Comparison of ENCODE assay signal across 8 cellular contexts in the genomic region with DNA sequence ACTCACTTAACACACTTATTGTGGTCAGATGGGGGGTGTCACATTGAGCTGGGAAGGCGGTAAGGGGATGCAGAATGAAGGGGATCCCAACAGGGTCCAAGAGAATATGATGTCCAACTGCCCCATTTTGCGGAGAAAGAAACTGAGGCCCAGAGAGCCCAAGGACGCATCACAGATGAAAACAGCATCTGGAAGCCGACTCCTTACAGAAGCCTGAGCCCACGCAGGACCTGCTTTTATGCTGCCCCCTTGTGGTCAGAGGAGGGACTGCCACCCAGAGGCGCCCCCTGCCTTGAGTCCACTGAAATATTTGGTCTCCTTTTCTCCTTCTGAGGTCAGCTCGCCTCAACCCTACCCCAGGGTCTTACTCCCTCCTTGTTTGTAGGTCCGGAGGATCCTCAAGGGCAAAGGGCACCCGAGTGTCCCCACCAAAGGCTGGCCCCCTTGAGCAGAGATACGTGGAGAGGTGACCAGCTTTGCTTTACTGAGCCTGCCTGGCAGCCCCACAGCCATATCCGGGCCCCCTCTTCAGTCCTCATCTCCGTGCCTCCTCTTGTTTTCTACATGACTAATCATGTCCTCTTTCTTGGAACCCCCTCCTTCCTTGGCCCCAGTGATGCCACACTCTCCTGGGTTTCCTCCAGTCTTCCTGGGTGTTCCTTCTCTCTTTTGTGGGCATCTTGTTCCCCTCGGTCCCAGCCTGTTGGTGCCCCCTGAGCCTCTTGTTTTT. TPM values are rescaled to one million over a fixed set of nuclear protein-coding genes. Genes with fewer than 3 reads are reported as not detected.
A peak's percentile ranks its signal among the peaks of the same experiment; 100 is the strongest.
DNase-seq lines count a peak whose midpoint lies in the region; ATAC-seq and TF ChIP-seq lines count a peak whose summit lies in the region.

No MANE protein-coding gene starts in this region.

- H3K36me3 Mint-ChIP-seq in central memory CD8-positive, alpha-beta T cell (ENCODE audit: insufficient read depth) = peaks cover 5% of the 10 kb centered on the region

- H3K4me1 Mint-ChIP-seq in central memory CD8-positive, alpha-beta T cell = peaks cover 13% of the 10 kb centered on the region

- H3K9me3 ChIP-seq in left lung = no peaks in the 10 kb centered on the region

- DNase-seq in AG10803 (ENCODE audit: low read depth) = peak; percentile 65
- DNase-seq in NCI-H1694 treated with DMSO at 0.1 percent for 48 hours (lab: John Stamatoyannopoulos, UW) = peak; percentile 46
- peak; percentile 56 for DNase-seq in activated CD4-positive, CD25-positive, alpha-beta regulatory T cell treated with anti-CD3 and anti-CD28 coated beads, Interleukin-2, amount 50 U/mL, for 16 hours (ENCODE audit: low read depth, low spot score)
- peak; percentile 54 to 68 for DNase-seq in central memory CD8-positive, alpha-beta T cell (ENCODE audit: low spot score in 2 of 2)
- peak in 1 of 2 donors; percentile 50 for DNase-seq in left lung
- peak; percentile 53 to 82 for DNase-seq in stimulated activated CD4-positive, alpha-beta T cell treated with anti-CD3 and anti-CD28 coated beads, Interleukin-4, amount 100 ng/mL, for 48 hours (ENCODE audit: low read depth in 2 of 2)
- DNase-seq in cerebellar nuclear complex (lab: John Stamatoyannopoulos, UW) = no peak

- no peaks in the 10 kb centered on the region for H3K36me3 ChIP-seq in left lung

- peaks cover 39% of the 10 kb centered on the region for H3K27me3 Mint-ChIP-seq in central memory CD8-positive, alpha-beta T cell

- peaks cover 3 to 38% of the 10 kb centered on the region in 2 donors for H3K27me3 ChIP-seq in left lung

- H3K4me3 ChIP-seq in AG10803 (ENCODE audit: low read length) = no peak overlapping the region
- H3K4me3 ChIP-seq in left lung = no peak overlapping the region

- H3K4me3 Mint-ChIP-seq in central memory CD8-positive, alpha-beta T cell = no peak overlapping the region

- ATAC-seq in GM19035 (IDR thresholded peaks at IDR 0.05; ENCODE audit: unreplicated experiment) (peak; percentile 52), left lung (peak; percentile 72)
- ATAC-seq in central memory CD8-positive, alpha-beta T cell (replicated peaks; ENCODE audit: extremely low read depth, poor library complexity, severe bottlenecking) = peak; percentile 60

- H3K27ac Mint-ChIP-seq in central memory CD8-positive, alpha-beta T cell (ENCODE audit: low read depth) = no peak overlapping the region

- H3K27ac ChIP-seq in left lung = no peak overlapping the region

- H3K4me1 ChIP-seq in left lung = peaks cover 9 to 30% of the 10 kb centered on the region in 2 donors

- intact Hi-C loops in left lung (cut with DNase I) = loop anchor here in 1 of 2 donors (10.0 kb wide), 1 partner anchor 232 kb away; no protein-coding TSS in a partner anchor

- H3K9me3 Mint-ChIP-seq in central memory CD8-positive, alpha-beta T cell = no peaks in the 10 kb centered on the region

- TF ChIP-seq CTCF in AG10803 (conservative IDR thresholded peaks at IDR 0.05; ENCODE audit: low read length) (peak; percentile 100), left lung (IDR thresholded peaks at IDR 0.05) (peak; percentile 96)

RNA-seq across cellular contexts. Expression of gene TTLL11, which starts 30.0 kb away (rescaled TPM):
- 1 to 10 TPM; 5.4 to 9.8 TPM for total RNA-seq in left lung

RNA-seq across cellular contexts. Expression of gene NDUFA8, which starts 36.5 kb away (rescaled TPM):
- total RNA-seq in left lung = 10 to 100 TPM; 42.9 to 43.4 TPM

RNA-seq across cellular contexts. Expression of gene MORN5, which starts 36.6 kb away (rescaled TPM):
- 1 to 10 TPM in 1 of 2 donors, not detected in 1; 3.0 TPM for total RNA-seq in left lung

Comparison
In these comparisons a context has a peak if more than half of its experiments do, and no peak if none do; other contexts are left out.
1. DNase-seq: peak in AG10803 (single experiment), NCI-H1694 treated with DMSO at 0.1 percent for 48 hours (single experiment), activated CD4-positive, CD25-positive, alpha-beta regulatory T cell treated with anti-CD3 and anti-CD28 coated beads, Interleukin-2, amount 50 U/mL, for 16 hours (single experiment), central memory CD8-positive, alpha-beta T cell (2 of 2) and stimulated activated CD4-positive, alpha-beta T cell treated with anti-CD3 and anti-CD28 coated beads, Interleukin-4, amount 100 ng/mL, for 48 hours (2 of 2); none in cerebellar nuclear complex (0 of 2).
2. Peak in every context shown above with its lines, with median percentiles within 50 percentile points of each other: ATAC-seq.